Comparison of ENCODE assay signal across 8 cellular contexts in the genomic region with DNA sequence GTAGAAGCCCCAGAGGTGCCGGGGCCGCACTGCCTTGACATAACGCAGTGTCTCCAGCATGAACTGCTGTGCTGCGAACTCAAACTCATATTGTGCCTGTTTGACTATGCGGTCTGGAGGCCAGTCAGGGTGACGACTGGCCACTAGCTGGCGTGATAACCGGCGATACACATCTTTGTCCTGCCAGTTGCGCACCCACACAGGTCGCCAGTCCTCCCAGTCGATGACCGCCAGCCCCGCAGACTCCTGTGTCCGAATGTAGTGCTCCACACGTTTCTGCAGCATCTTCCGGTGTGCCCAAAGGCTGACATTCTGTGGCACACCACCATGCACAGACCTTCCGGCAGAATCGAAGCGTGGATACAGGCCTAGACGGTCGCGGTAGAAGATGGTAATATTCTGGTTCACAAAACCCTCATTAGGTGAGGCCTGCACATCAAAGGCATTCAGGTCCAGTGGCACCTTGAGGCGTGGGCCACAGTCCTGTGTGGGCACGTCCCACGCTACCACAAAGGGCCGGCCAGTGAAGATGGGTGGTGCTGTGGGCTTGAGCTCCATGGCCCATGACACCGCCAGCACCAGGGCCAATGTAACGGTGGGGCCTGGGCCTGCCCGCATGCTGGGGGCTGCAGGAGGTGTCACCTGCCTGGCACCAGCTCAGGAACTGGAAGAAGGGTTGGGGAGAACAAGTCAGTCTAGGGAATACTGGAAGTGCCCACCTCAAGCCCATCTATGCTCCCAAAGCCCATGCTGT. TPM values are rescaled to one million over a fixed set of nuclear protein-coding genes. Genes with fewer than 3 reads are reported as not detected.
DNase-seq lines count a peak whose midpoint lies in the region; ATAC-seq, FAIRE-seq and TF ChIP-seq lines count a peak whose summit lies in the region.

No MANE protein-coding gene starts in this region.

- H3K27ac Mint-ChIP-seq in Caco-2 (ENCODE audit: unreplicated experiment): no peak overlapping the region

- peak overlapping the region; percentile 81 for H3K4me3 Mint-ChIP-seq in Caco-2 (ENCODE audit: unreplicated experiment)

- TF ChIP-seq CTCF in Caco-2 (IDR thresholded peaks at IDR 0.05; ENCODE audit: insufficient read depth in 1 of 2, low read depth in 1 of 2, low read length in 1 of 2, severe bottlenecking in 1 of 2, unreplicated experiment in 1 of 2): no peak
- peak; percentile 8 for TF ChIP-seq CTCF in RWPE2 (IDR thresholded peaks at IDR 0.05; ENCODE audit: poor library complexity, severe bottlenecking)
- TF ChIP-seq CTCF in esophagus muscularis mucosa (IDR thresholded peaks at IDR 0.05): no peak
- TF ChIP-seq CTCF in parathyroid adenoma (IDR thresholded peaks at IDR 0.05): no peak

- H3K27me3 Mint-ChIP-seq in Caco-2 (ENCODE audit: insufficient read depth, unreplicated experiment): no peaks in the 10 kb centered on the region

- no peak overlapping the region for H2AFZ ChIP-seq in parathyroid adenoma

- POLR2A ChIA-PET in Caco-2 (lab: Charles Lee): interaction anchor here (1.1 kb wide), 1 partner anchor 20 kb away, joined by 8 read pairs; a partner anchor contains a TSS

- no peak for ATAC-seq in RWPE2 (ENCODE audit: low read depth)
- no peak for ATAC-seq in HG02759 (IDR thresholded peaks at IDR 0.05; ENCODE audit: unreplicated experiment)
- ATAC-seq in HG02870 (IDR thresholded peaks at IDR 0.05; ENCODE audit: unreplicated experiment): no peak

- H3K27me3 ChIP-seq in Caco-2 (replicated peaks; ENCODE audit: control insufficient read depth, insufficient read depth, low read length): no peaks in the 10 kb centered on the region
- no peaks in the 10 kb centered on the region for H3K27me3 ChIP-seq in RWPE2 (ENCODE audit: insufficient read depth, poor library complexity, severe bottlenecking)
- no peaks in the 10 kb centered on the region for H3K27me3 ChIP-seq in esophagus muscularis mucosa
- H3K27me3 ChIP-seq in parathyroid adenoma (ENCODE audit: control insufficient read depth, insufficient read depth, low read length): no peaks in the 10 kb centered on the region

- no peak for TF ChIP-seq EP300 in esophagus muscularis mucosa (IDR thresholded peaks at IDR 0.05)

- BruUV-seq in Caco-2 (replicated peaks; lab: Mats Ljungman, UMichigan): no TSS peak

- H3K9me3 ChIP-seq in Caco-2 (no peaks in the 10 kb centered on the region), RWPE2 (ENCODE audit: severe bottlenecking) (no peaks in the 10 kb centered on the region), esophagus muscularis mucosa (no peaks in the 10 kb centered on the region), parathyroid adenoma (ENCODE audit: control insufficient read depth, low read length) (no peaks in the 10 kb centered on the region)

- intact Hi-C loops in Caco-2 (cut with micrococcal nuclease; ENCODE audit: unreplicated experiment) (no loop called here), esophagus muscularis mucosa (cut with DNase I) (no loop called here)

- peaks cover 41% of the 10 kb centered on the region for H3K36me3 Mint-ChIP-seq in Caco-2 (ENCODE audit: insufficient read depth, unreplicated experiment)

- H3K9me3 Mint-ChIP-seq in Caco-2 (ENCODE audit: unreplicated experiment): no peaks in the 10 kb centered on the region

- FAIRE-seq in GM12892 (lab: Jason Lieb, UNC): no peak

- H3K4me3 ChIP-seq in Caco-2 (ENCODE audit: low read depth, low read length): peak overlapping the region; percentile 58
- peak overlapping the region; percentile 83 for H3K4me3 ChIP-seq in RWPE2 (ENCODE audit: severe bottlenecking)
- H3K4me3 ChIP-seq in esophagus muscularis mucosa: peak overlapping the region; percentile 72 to 88 (median 84)
- H3K4me3 ChIP-seq in parathyroid adenoma (ENCODE audit: low read depth, low read length): peak overlapping the region; percentile 89

- H3K79me2 ChIP-seq in parathyroid adenoma: peaks cover 7% of the 10 kb centered on the region

- H3K27ac ChIP-seq in RWPE2 (ENCODE audit: poor library complexity, severe bottlenecking): peak overlapping the region; percentile 59
- H3K27ac ChIP-seq in esophagus muscularis mucosa (replicated peaks in 1 of 4): peak overlapping the region; percentile 93 to 95 (median 93)
- H3K27ac ChIP-seq in parathyroid adenoma: peak overlapping the region; percentile 88

- peak overlapping the region; percentile 97 for H3K4me2 ChIP-seq in parathyroid adenoma (ENCODE audit: low read length)

- H3K4me1 Mint-ChIP-seq in Caco-2 (ENCODE audit: low read depth, unreplicated experiment): peaks cover 15% of the 10 kb centered on the region

- H3K36me3 ChIP-seq in Caco-2 (ENCODE audit: control insufficient read depth, insufficient read depth, low read length) (peaks cover 4% of the 10 kb centered on the region), RWPE2 (ENCODE audit: low read depth) (peaks cover 43% of the 10 kb centered on the region), esophagus muscularis mucosa (peaks cover 0 to 61% (median 49%) of the 10 kb centered on the region in 4 donors), parathyroid adenoma (ENCODE audit: control insufficient read depth, insufficient read depth, low read length) (no peaks in the 10 kb centered on the region)

- H3K9ac ChIP-seq in parathyroid adenoma: no peak overlapping the region

- TF ChIP-seq POLR2A in esophagus muscularis mucosa (IDR thresholded peaks at IDR 0.05; ENCODE audit: low read depth): no peak
- no peak for TF ChIP-seq POLR2A in GM12892 (IDR thresholded peaks at IDR 0.05; ENCODE audit: low read depth, low read length)

- 79% methylated on average over 12 of the region's 30 CpGs for WGBS in esophagus muscularis mucosa

- no peak for DNase-seq in Caco-2
- DNase-seq in RWPE2 (ENCODE audit: low spot score): peak; percentile 60
- no peak for DNase-seq in esophagus muscularis mucosa (ENCODE audit: extremely low spot score)
- no peak for DNase-seq in GM12892 (ENCODE audit: insufficient read length)
- DNase-seq in H4 (ENCODE audit: low spot score): no peak

- CTCF ChIA-PET in Caco-2 (lab: Charles Lee): interaction anchor here (0.5 to 1.4 kb wide), 2 partner anchors 8 to 17 kb away, joined by 3 read pairs; no protein-coding TSS in a partner anchor

- H3K4me1 ChIP-seq in Caco-2 (peaks cover 34% of the 10 kb centered on the region), RWPE2 (ENCODE audit: insufficient read depth, poor library complexity, severe bottlenecking) (peaks cover 19% of the 10 kb centered on the region), esophagus muscularis mucosa (peaks cover 56 to 81% (median 76%) of the 10 kb centered on the region in 4 donors), parathyroid adenoma (peaks cover 30% of the 10 kb centered on the region)

RNA-seq across cellular contexts. Expression of a gene that starts 2.5 kb away (rescaled TPM):
- total RNA-seq in Caco-2 (2022): 30.1 and 31.6 TPM in 2 replicates
- 100 to 1,000 TPM in 2 of 4 donors, 10 to 100 TPM in 2; 37.4 to 114 (median 97.2) TPM for total RNA-seq in esophagus muscularis mucosa
- polyA plus RNA-seq in GM12892 (2012; ENCODE audit: missing spikeins): 5.8 TPM
- total RNA-seq in H4 (2014; rRNA removed; shearing (Covaris generic)): 40.7 and 41.1 TPM in 2 replicates

RNA-seq across cellular contexts. Expression of a gene that starts 8.0 kb away (rescaled TPM):
- total RNA-seq in Caco-2 (2022): 34.9 and 38.3 TPM in 2 replicates
- total RNA-seq in esophagus muscularis mucosa: 10 to 100 TPM; 18.7 to 40.6 (median 37.5) TPM
- polyA plus RNA-seq in GM12892 (2012; ENCODE audit: missing spikeins): 17.0 TPM
- total RNA-seq in H4 (2014; rRNA removed; shearing (Covaris generic)): 11.5 and 29.1 TPM in 2 replicates

RNA-seq across cellular contexts. Expression of a gene that starts 16.7 kb away (rescaled TPM):
- total RNA-seq in Caco-2 (2022) (2.3 and 2.6 TPM in 2 replicates), esophagus muscularis mucosa (10 to 100 TPM in 1 of 4 donors, 1 to 10 TPM in 3; 8.3 to 15.6 (median 9.0) TPM)
- 0.49 TPM for polyA plus RNA-seq in GM12892 (2012; ENCODE audit: missing spikeins)
- total RNA-seq in H4 (2014; rRNA removed; shearing (Covaris generic)): not detected in 2 replicates

RNA-seq across cellular contexts. Expression of a gene that starts 20.6 kb away (rescaled TPM):
- total RNA-seq in Caco-2 (2022) (26.7 and 28.1 TPM in 2 replicates), esophagus muscularis mucosa (10 to 100 TPM; 28.7 to 44.2 (median 33.2) TPM)
- 30.1 TPM for polyA plus RNA-seq in GM12892 (2012; ENCODE audit: missing spikeins)
- 4.2 and 7.7 TPM in 2 replicates for total RNA-seq in H4 (2014; rRNA removed; shearing (Covaris generic))

RNA-seq across cellular contexts. Expression of a gene that starts 20.8 kb away (rescaled TPM):
- total RNA-seq in Caco-2 (2022): 5.2 and 6.8 TPM in 2 replicates
- total RNA-seq in esophagus muscularis mucosa: 1 to 10 TPM; 2.1 to 6.7 (median 3.4) TPM
- 1.2 TPM for polyA plus RNA-seq in GM12892 (2012; ENCODE audit: missing spikeins)
- 1.3 and 2.8 TPM in 2 replicates for total RNA-seq in H4 (2014; rRNA removed; shearing (Covaris generic))
